In the genomic region with DNA sequence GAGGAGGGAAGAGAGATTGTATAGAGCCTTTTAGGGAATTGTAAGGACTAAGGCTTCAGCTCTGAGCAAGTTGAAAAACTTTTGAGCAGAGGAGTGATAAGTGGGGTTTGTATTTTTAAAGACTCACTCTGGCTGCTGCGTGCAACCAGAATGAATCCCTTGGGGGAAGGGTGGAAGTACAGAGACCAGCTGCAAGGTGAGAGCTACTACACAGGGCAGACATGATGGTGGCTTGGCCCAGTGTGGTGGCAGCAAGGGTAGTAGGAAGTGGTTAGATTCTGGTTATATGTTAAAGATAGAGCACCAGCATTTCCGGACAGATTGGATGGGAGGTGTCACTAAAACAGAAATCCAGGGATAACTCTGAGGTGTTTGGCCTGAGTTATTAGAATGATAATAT, we compare ENCODE assay signal across 1 cellular context.
TF ChIP-seq lines count a peak whose summit lies in the region.

No MANE protein-coding gene starts in this region.

TF ChIP-seq in WTC11, 78 proteins besides CTCF, POLR2A, EP300 and RAD21 (continued from another document):
- TF ChIP-seq, protein P1, sequence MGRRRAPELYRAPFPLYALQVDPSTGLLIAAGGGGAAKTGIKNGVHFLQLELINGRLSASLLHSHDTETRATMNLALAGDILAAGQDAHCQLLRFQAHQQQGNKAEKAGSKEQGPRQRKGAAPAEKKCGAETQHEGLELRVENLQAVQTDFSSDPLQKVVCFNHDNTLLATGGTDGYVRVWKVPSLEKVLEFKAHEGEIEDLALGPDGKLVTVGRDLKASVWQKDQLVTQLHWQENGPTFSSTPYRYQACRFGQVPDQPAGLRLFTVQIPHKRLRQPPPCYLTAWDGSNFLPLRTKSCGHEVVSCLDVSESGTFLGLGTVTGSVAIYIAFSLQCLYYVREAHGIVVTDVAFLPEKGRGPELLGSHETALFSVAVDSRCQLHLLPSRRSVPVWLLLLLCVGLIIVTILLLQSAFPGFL (CRISPR knock-in tag; IDR thresholded peaks at IDR 0.05; ENCODE audit: borderline replicate concordance) = no peak
- TF ChIP-seq, protein P2, sequence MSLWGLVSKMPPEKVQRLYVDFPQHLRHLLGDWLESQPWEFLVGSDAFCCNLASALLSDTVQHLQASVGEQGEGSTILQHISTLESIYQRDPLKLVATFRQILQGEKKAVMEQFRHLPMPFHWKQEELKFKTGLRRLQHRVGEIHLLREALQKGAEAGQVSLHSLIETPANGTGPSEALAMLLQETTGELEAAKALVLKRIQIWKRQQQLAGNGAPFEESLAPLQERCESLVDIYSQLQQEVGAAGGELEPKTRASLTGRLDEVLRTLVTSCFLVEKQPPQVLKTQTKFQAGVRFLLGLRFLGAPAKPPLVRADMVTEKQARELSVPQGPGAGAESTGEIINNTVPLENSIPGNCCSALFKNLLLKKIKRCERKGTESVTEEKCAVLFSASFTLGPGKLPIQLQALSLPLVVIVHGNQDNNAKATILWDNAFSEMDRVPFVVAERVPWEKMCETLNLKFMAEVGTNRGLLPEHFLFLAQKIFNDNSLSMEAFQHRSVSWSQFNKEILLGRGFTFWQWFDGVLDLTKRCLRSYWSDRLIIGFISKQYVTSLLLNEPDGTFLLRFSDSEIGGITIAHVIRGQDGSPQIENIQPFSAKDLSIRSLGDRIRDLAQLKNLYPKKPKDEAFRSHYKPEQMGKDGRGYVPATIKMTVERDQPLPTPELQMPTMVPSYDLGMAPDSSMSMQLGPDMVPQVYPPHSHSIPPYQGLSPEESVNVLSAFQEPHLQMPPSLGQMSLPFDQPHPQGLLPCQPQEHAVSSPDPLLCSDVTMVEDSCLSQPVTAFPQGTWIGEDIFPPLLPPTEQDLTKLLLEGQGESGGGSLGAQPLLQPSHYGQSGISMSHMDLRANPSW (CRISPR knock-in tag; conservative IDR thresholded peaks at IDR 0.05; ENCODE audit: low read depth) = no peak
- TF ChIP-seq, protein P3, sequence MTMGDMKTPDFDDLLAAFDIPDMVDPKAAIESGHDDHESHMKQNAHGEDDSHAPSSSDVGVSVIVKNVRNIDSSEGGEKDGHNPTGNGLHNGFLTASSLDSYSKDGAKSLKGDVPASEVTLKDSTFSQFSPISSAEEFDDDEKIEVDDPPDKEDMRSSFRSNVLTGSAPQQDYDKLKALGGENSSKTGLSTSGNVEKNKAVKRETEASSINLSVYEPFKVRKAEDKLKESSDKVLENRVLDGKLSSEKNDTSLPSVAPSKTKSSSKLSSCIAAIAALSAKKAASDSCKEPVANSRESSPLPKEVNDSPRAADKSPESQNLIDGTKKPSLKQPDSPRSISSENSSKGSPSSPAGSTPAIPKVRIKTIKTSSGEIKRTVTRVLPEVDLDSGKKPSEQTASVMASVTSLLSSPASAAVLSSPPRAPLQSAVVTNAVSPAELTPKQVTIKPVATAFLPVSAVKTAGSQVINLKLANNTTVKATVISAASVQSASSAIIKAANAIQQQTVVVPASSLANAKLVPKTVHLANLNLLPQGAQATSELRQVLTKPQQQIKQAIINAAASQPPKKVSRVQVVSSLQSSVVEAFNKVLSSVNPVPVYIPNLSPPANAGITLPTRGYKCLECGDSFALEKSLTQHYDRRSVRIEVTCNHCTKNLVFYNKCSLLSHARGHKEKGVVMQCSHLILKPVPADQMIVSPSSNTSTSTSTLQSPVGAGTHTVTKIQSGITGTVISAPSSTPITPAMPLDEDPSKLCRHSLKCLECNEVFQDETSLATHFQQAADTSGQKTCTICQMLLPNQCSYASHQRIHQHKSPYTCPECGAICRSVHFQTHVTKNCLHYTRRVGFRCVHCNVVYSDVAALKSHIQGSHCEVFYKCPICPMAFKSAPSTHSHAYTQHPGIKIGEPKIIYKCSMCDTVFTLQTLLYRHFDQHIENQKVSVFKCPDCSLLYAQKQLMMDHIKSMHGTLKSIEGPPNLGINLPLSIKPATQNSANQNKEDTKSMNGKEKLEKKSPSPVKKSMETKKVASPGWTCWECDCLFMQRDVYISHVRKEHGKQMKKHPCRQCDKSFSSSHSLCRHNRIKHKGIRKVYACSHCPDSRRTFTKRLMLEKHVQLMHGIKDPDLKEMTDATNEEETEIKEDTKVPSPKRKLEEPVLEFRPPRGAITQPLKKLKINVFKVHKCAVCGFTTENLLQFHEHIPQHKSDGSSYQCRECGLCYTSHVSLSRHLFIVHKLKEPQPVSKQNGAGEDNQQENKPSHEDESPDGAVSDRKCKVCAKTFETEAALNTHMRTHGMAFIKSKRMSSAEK (CRISPR knock-in tag; IDR thresholded peaks at IDR 0.05; ENCODE audit: borderline replicate concordance) = no peak
